22 cellular contexts compared by ENCODE assay signal in the genomic region with DNA sequence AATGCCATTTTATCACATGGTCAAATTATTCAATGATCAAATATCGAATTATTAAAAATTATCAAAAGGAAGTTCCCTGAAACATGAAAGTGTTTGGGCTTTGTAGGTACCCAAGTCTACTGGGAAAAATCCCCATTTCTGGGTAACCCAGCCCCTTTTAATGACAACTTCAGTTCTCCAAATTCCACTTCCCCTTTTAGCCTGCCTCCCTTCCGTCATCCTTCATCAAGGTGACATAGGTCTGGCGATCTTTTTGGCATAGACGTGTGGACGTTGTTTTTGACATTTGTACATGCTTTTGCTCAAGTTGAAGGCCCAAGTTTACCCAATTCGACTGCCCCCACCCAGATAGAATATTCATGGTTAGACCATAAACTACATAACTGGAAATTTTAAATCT.
"Had no signal": no experiment of that assay in that cellular context is flagged by ENCODE, and none has a peak within 500 bp of the region (broad histone marks: within the 10 kb centered on the region; RNA-seq: fewer than 3 reads in every experiment).

No MANE protein-coding gene starts in this region.

- FAIRE-seq: endometrium, pancreas had no signal

- H3K9me3 Mint-ChIP-seq: activated T-cell treated with anti-CD3 and anti-CD28 coated beads, Interleukin-2, amount 50 U/mL, for 4 hours; activated T-helper 2 cell treated with anti-CD3 and anti-CD28 coated beads, Interferon-gamma antibody, Interleukin-2, Interleukin-4, amounts not matched to agents 10 μg/mL and 5 μg/mL and 100 μg/mL, durations not matched to agents 14 hours and 24 hours and 36 hours; dendritic cell treated with granulocyte-macrophage colony-stimulating factor and Interleukin-4, amounts not matched to agents 40 ng/mL and 50 ng/mL, for 4 days; nephron had no signal

- ATAC-seq: activated CD4-positive, alpha-beta T cell treated with anti-CD3 and anti-CD28 coated beads for 36 hours; activated T-cell treated with anti-CD3 and anti-CD28 coated beads, Interleukin-2, amount 50 U/mL, for 4 hours; pancreas; psoas muscle had no signal

- DNase-seq: activated CD4-positive, alpha-beta T cell treated with anti-CD3 and anti-CD28 coated beads for 36 hours; activated CD4-positive, alpha-beta T cell treated with anti-CD3 and anti-CD28 coated beads, Interleukin-2, amount 50 U/mL, for 48 hours; activated CD8-positive, alpha-beta memory T cell treated with anti-CD3 and anti-CD28 coated beads, Interleukin-2, amount 50 U/mL, for 48 hours; activated naive CD4-positive, alpha-beta T cell; activated T-cell treated with anti-CD3 and anti-CD28 coated beads, Interleukin-2, amount 50 U/mL, for 4 hours; adrenal gland; brain microvascular endothelial cell; caudate nucleus; effector CD4-positive, alpha-beta T cell; foreskin fibroblast; hypothalamus; left ventricle myocardium inferior; midbrain; pancreas; psoas muscle; stimulated activated CD4-positive, alpha-beta T cell treated with anti-CD3 and anti-CD28 coated beads, Interleukin-4, amount 100 ng/mL, for 4 hours; stomach had no signal

- H3K4me3 Mint-ChIP-seq: activated CD4-positive, alpha-beta T cell treated with anti-CD3 and anti-CD28 coated beads for 36 hours; activated naive CD8-positive, alpha-beta T cell; activated T-cell treated with anti-CD3 and anti-CD28 coated beads, Interleukin-2, amount 50 U/mL, for 4 hours; dendritic cell treated with granulocyte-macrophage colony-stimulating factor and Interleukin-4, amounts not matched to agents 40 ng/mL and 50 ng/mL, for 4 days; nephron had no signal

- H3K27ac Mint-ChIP-seq: activated CD4-positive, alpha-beta T cell treated with anti-CD3 and anti-CD28 coated beads for 36 hours; activated naive CD8-positive, alpha-beta T cell; activated T-helper 2 cell treated with anti-CD3 and anti-CD28 coated beads, Interferon-gamma antibody, Interleukin-2, Interleukin-4, amounts not matched to agents 10 μg/mL and 5 μg/mL and 100 μg/mL, durations not matched to agents 14 hours and 24 hours and 36 hours; dendritic cell treated with granulocyte-macrophage colony-stimulating factor and Interleukin-4, amounts not matched to agents 40 ng/mL and 50 ng/mL, for 4 days; nephron had no signal

- H3K4me1 Mint-ChIP-seq: activated CD4-positive, alpha-beta T cell treated with anti-CD3 and anti-CD28 coated beads for 36 hours; nephron had no signal

- H3K27me3 Mint-ChIP-seq: activated CD4-positive, alpha-beta T cell treated with anti-CD3 and anti-CD28 coated beads for 36 hours; activated naive CD8-positive, alpha-beta T cell had no signal
